Comparison of ENCODE assay signal across 20 cellular contexts in the genomic region with DNA sequence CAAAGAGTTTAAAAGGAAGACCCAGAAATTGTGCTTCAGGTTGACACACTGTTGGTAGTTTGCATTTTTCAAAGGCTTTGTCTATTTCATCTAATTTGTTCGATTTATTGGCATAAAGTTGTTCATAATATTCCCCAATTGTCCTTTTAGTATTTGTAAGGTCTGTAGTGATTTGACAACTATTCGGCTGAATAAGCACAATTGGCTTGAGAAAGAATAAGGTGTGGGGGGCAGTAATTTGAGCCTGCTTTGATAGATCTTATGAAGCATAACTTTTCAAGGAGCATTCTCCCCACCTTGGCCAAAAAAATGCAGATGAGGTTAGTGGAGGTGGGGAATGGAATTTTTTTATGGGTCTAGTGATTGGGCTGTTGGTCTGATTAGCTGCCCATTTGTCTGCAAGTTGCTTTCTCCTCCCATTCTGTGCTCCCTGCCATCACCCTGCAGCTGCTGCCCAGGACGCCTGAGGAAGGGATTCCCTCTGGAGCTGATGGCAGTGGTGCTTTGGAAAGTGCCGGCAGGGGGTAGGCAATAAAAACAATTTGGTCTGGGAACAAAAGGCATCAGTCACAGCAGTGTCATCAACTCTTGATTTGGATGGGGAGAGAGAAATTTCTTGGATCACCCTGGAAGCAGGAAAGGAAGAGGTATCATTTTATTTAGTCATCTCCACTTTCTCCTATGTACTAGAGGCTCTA. TPM values are rescaled to one million over a fixed set of nuclear protein-coding genes. Genes with fewer than 3 reads are reported as not detected.
A peak's percentile ranks its signal among the peaks of the same experiment; 100 is the strongest.
DNase-seq lines count a peak whose midpoint lies in the region; ATAC-seq and FAIRE-seq lines count a peak whose summit lies in the region.
"Had no signal": no experiment of that assay in that cellular context is flagged by ENCODE, and none has a peak within 500 bp of the region (broad histone marks: within the 10 kb centered on the region; RNA-seq: fewer than 3 reads in every experiment).

No MANE protein-coding gene starts in this region.

- intact Hi-C loops in right cardiac atrium (cut with DNase I) = no loop called here

- no peaks in the 10 kb centered on the region for H3K27me3 ChIP-seq in right cardiac atrium (ENCODE audit: control insufficient read depth, insufficient read depth)

- WGBS in right cardiac atrium = 60% methylated on average over 4 of the region's 4 CpGs

- no peak overlapping the region for H3K4me3 ChIP-seq in right cardiac atrium (ENCODE audit: low read length)
- H3K4me3 ChIP-seq: GM12878, SK-N-MC, smooth muscle cell had no signal

- no peak for FAIRE-seq in GM19239 (lab: Jason Lieb, UNC)
- FAIRE-seq: G401.6, GM12878 had no signal

- ATAC-seq in right cardiac atrium = no peak
- ATAC-seq: GM12878 had no signal

- no peaks in the 10 kb centered on the region for H3K9me3 ChIP-seq in right cardiac atrium (ENCODE audit: control insufficient read depth, low read length)

- H3K27ac ChIP-seq in right cardiac atrium (ENCODE audit: low read length) = no peak overlapping the region
- H3K27ac ChIP-seq: parathyroid adenoma, SK-N-MC had no signal

- DNase-seq in A172 (ENCODE audit: low spot score) = peak; percentile 75
- peak; percentile 20 for DNase-seq in H4 (ENCODE audit: low spot score)
- DNase-seq in NCI-H345 (lab: John Stamatoyannopoulos, UW) = peak; percentile 73
- DNase-seq in glomerular visceral epithelial cell (ENCODE audit: extremely low spot score) = peak; percentile 15
- DNase-seq in GM19239 (ENCODE audit: insufficient read length, low spot score) = no peak
- no peak for DNase-seq in SW 1271 (lab: John Stamatoyannopoulos, UW)
- no peak for DNase-seq in NCI-H446 treated with DMSO at 0.1 percent for 48 hours (lab: John Stamatoyannopoulos, UW)
- no peak for DNase-seq in right cardiac atrium
- DNase-seq: activated CD4-positive, alpha-beta T cell treated with anti-CD3 and anti-CD28 coated beads for 4 hours; activated CD8-positive, alpha-beta memory T cell treated with anti-CD3 and anti-CD28 coated beads, Interleukin-2, amount 50 U/mL, for 4 hours; aorta; NCI-H1436; NCI-H774 had no signal

- no peaks in the 10 kb centered on the region for H3K4me1 ChIP-seq in right cardiac atrium (ENCODE audit: control insufficient read depth, insufficient read depth, low read length)
- H3K4me1 ChIP-seq: parathyroid adenoma had no signal

RNA-seq across cellular contexts. Expression of a gene that starts 26.6 kb away (rescaled TPM):
- total RNA-seq in A172 (2014; rRNA removed; shearing (Covaris generic)) = not detected in 2 replicates
- total RNA-seq in H4 (2014; rRNA removed; shearing (Covaris generic)) = not detected in 2 replicates
- total RNA-seq in right cardiac atrium = not detected
- not detected for polyA plus RNA-seq in right cardiac atrium
- total RNA-seq: aorta, GM12878, IMR-90, liver, smooth muscle cell had no signal
- polyA plus RNA-seq: aorta, GM12878, IMR-90, liver, smooth muscle cell had no signal

RNA-seq across cellular contexts. Expression of a gene that starts 28.8 kb away (rescaled TPM):
- 1.8 and 2.6 TPM in 2 replicates for total RNA-seq in A172 (2014; rRNA removed; shearing (Covaris generic))
- 2.6 and 5.6 TPM in 2 replicates for total RNA-seq in H4 (2014; rRNA removed; shearing (Covaris generic))
- total RNA-seq in right cardiac atrium = 1 to 10 TPM; 5.0 to 6.8 (median 6.1) TPM
- 6.1 TPM for polyA plus RNA-seq in right cardiac atrium
- total RNA-seq: GM12878 had no signal

Comparison
In these comparisons a context has a peak if more than half of its experiments do, and no peak if none do; other contexts are left out.
1. DNase-seq: peak in A172 (single experiment), H4 (single experiment), NCI-H345 (single experiment) and glomerular visceral epithelial cell (single experiment); none in GM19239 (single experiment), SW 1271 (0 of 2), NCI-H446 treated with DMSO at 0.1 percent for 48 hours (single experiment) and right cardiac atrium (0 of 3).